Comparison of ENCODE assay signal across 24 cellular contexts in the genomic region with DNA sequence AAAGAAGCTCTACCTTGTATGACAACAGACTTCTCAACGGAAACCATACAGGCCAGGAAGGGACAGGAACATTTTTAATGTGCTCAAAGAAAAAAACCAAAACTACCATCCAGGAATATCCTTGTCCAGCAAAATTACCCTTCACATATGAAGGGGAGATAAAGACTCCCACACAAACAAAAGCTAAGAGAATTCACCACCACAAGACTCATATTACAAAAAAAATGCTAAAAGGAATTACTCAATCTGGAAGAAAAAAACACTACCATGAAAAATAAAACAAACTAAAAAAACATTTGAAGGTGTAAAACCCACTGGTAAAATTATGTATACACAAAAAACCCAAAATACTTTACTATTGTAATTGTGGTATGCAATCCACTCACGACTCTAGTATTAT.
"Had no signal": no experiment of that assay in that cellular context is flagged by ENCODE, and none has a peak within 500 bp of the region (broad histone marks: within the 10 kb centered on the region; RNA-seq: fewer than 3 reads in every experiment).

No MANE protein-coding gene starts in this region.

- H3K36me3 ChIP-seq: breast epithelium, colonic mucosa, WERI-Rb-1 had no signal

- ATAC-seq: activated CD4-positive, CD25-positive, alpha-beta regulatory T cell treated with anti-CD3 and anti-CD28 coated beads, Interleukin-2, amount 50 U/mL, for 24 hours; foreskin keratinocyte; naive thymus-derived CD4-positive, alpha-beta T cell; right cardiac atrium had no signal

- H3K27me3 Mint-ChIP-seq: memory B cell; naive thymus-derived CD4-positive, alpha-beta T cell had no signal

- H3K4me1 Mint-ChIP-seq: neural progenitor cell had no signal

- H3K9ac ChIP-seq: neural progenitor cell had no signal

- H3K4me1 ChIP-seq: breast epithelium, colonic mucosa, foreskin keratinocyte had no signal

- H3K4me3 Mint-ChIP-seq: activated T-helper 1 cell treated with anti-CD3 and anti-CD28 coated beads, Interleukin-12 subunit alpha, Interleukin-12 subunit beta, Interleukin-2, Interleukin-4 antibody, amounts not matched to agents 30 ng/mL and 10 ng/mL and 1 ng/mL, durations not matched to agents 14 hours and 24 hours and 36 hours; memory B cell; neural progenitor cell had no signal

- H3K27me3 ChIP-seq: breast epithelium, colonic mucosa, foreskin keratinocyte, neural progenitor cell, transverse colon had no signal

- DNase-seq: activated CD4-positive, alpha-beta T cell treated with anti-CD3 and anti-CD28 coated beads for 48 hours; activated CD4-positive, alpha-beta T cell treated with anti-CD3 and anti-CD28 coated beads, Interleukin-2, amount 50 U/mL, for 48 hours; activated CD8-positive, alpha-beta memory T cell treated with anti-CD3 and anti-CD28 coated beads for 24 hours; activated gamma-delta T cell; activated naive CD4-positive, alpha-beta T cell treated with anti-CD3 and anti-CD28 coated beads, Interleukin-2, amount 50 U/mL, for 16 hours; amygdala; central memory CD4-positive, alpha-beta T cell; colonic mucosa; effector CD8-positive, alpha-beta T cell; erythroblast; foreskin keratinocyte; midbrain; naive thymus-derived CD4-positive, alpha-beta T cell; occipital lobe; right cardiac atrium; stimulated activated CD4-positive, alpha-beta T cell treated with anti-CD3 and anti-CD28 coated beads, Interleukin-2, amount 100 ng/mL, for 48 hours; stimulated activated naive CD4-positive, alpha-beta T cell treated with Interleukin-2 at 50 U/mL for 16 hours; transverse colon; WERI-Rb-1 had no signal

- H3K27ac ChIP-seq: breast epithelium, colonic mucosa, foreskin keratinocyte, neural progenitor cell, transverse colon, WERI-Rb-1 had no signal

- H3K4me3 ChIP-seq: breast epithelium, colonic mucosa, neural progenitor cell, transverse colon had no signal

- H3K27ac Mint-ChIP-seq: activated T-helper 1 cell treated with anti-CD3 and anti-CD28 coated beads, Interleukin-12 subunit alpha, Interleukin-12 subunit beta, Interleukin-2, Interleukin-4 antibody, amounts not matched to agents 30 ng/mL and 10 ng/mL and 1 ng/mL, durations not matched to agents 14 hours and 24 hours and 36 hours; memory B cell; neural progenitor cell had no signal

- H3K9me3 ChIP-seq: colonic mucosa had no signal
